ENCODE assay signal across 13 cellular contexts in genomic region chr3:152256829-152257228, GRCh38. TPM values are rescaled to one million over a fixed set of nuclear protein-coding genes. Genes with fewer than 3 reads are reported as not detected.
A peak's percentile ranks its signal among the peaks of the same experiment; 100 is the strongest.
DNase-seq lines count a peak whose midpoint lies in the region; ATAC-seq and TF ChIP-seq lines count a peak whose summit lies in the region.
"Had no signal": no experiment of that assay in that cellular context is flagged by ENCODE, and none has a peak within 500 bp of the region (broad histone marks: within the 10 kb centered on the region; RNA-seq: fewer than 3 reads in every experiment).

No MANE protein-coding gene starts in this region.

- peak overlapping the region; percentile 98 for H3K27ac Mint-ChIP-seq in activated T-cell treated with anti-CD3 and anti-CD28 coated beads, Interleukin-2, amount 50 U/mL, for 72 hours
- H3K27ac Mint-ChIP-seq in activated T-helper 1 cell treated with anti-CD3 and anti-CD28 coated beads, Interleukin-12 subunit alpha, Interleukin-12 subunit beta, Interleukin-2, Interleukin-4 antibody, amounts not matched to agents 30 ng/mL and 10 ng/mL and 1 ng/mL, durations not matched to agents 14 hours and 24 hours and 36 hours: peak overlapping the region; percentile 94

- no peak overlapping the region for H3K9ac ChIP-seq in mucosa of rectum (ENCODE audit: low read depth in 1 of 2, low read length in 2 of 2)

- peak overlapping the region; percentile 67 to 79 for H3K4me3 Mint-ChIP-seq in activated T-cell treated with anti-CD3 and anti-CD28 coated beads, Interleukin-2, amount 50 U/mL, for 72 hours
- peak overlapping the region; percentile 70 for H3K4me3 Mint-ChIP-seq in activated T-helper 1 cell treated with anti-CD3 and anti-CD28 coated beads, Interleukin-12 subunit alpha, Interleukin-12 subunit beta, Interleukin-2, Interleukin-4 antibody, amounts not matched to agents 30 ng/mL and 10 ng/mL and 1 ng/mL, durations not matched to agents 14 hours and 24 hours and 36 hours

- H3K27ac ChIP-seq in mucosa of rectum (ENCODE audit: low read depth in 2 of 2, low read length in 2 of 2): peak overlapping the region; percentile 16 to 49
- peak overlapping the region in 3 of 4 donors; percentile 0 to 62 (median 7) for H3K27ac ChIP-seq in upper lobe of left lung

- H3K27me3 ChIP-seq in mucosa of rectum (ENCODE audit: control insufficient read depth in 2 of 2, insufficient read depth in 2 of 2, low read length in 2 of 2) (no peaks in the 10 kb centered on the region), upper lobe of left lung (no peaks in the 10 kb centered on the region)

- TF ChIP-seq POLR2A in upper lobe of left lung (IDR thresholded peaks at IDR 0.05): no peak

- H3K27me3 Mint-ChIP-seq in activated T-cell treated with anti-CD3 and anti-CD28 coated beads, Interleukin-2, amount 50 U/mL, for 72 hours (ENCODE audit: low read depth): no peaks in the 10 kb centered on the region
- no peaks in the 10 kb centered on the region for H3K27me3 Mint-ChIP-seq in activated T-helper 1 cell treated with anti-CD3 and anti-CD28 coated beads, Interleukin-12 subunit alpha, Interleukin-12 subunit beta, Interleukin-2, Interleukin-4 antibody, amounts not matched to agents 30 ng/mL and 10 ng/mL and 1 ng/mL, durations not matched to agents 14 hours and 24 hours and 36 hours (ENCODE audit: insufficient read depth)

- WGBS in upper lobe of left lung, 2 donors: 78 to 95% methylated on average over 4 of the region's 4 CpGs

- no peaks in the 10 kb centered on the region for H3K9me3 ChIP-seq in mucosa of rectum (ENCODE audit: control insufficient read depth in 2 of 2, low read length in 2 of 2)
- no peaks in the 10 kb centered on the region for H3K9me3 ChIP-seq in upper lobe of left lung

- no peak for DNase-seq in activated T-cell treated with anti-CD3 and anti-CD28 coated beads, Interleukin-2, amount 50 U/mL, for 72 hours
- DNase-seq in activated T-cell treated with anti-CD3 and anti-CD28 coated beads for 4 hours (no peak), upper lobe of left lung (no peak), D341Med (ENCODE audit: low spot score) (no peak), cerebellum (ENCODE audit: low spot score) (no peak)
- DNase-seq in activated T-helper 1 cell treated with anti-CD3 and anti-CD28 coated beads, Interleukin-12 subunit alpha, Interleukin-12 subunit beta, Interleukin-2, Interleukin-4 antibody, amounts not matched to agents 30 ng/mL and 10 ng/mL and 1 ng/mL, durations not matched to agents 14 hours and 24 hours and 36 hours (ENCODE audit: low spot score): no peak
- no peak for DNase-seq in stimulated activated CD4-positive, alpha-beta T cell treated with anti-CD3 and anti-CD28 coated beads, Interleukin-12 subunit alpha, Interleukin-12 subunit beta, amount 100 ng/mL, for 4 hours
- DNase-seq: activated CD4-positive, CD25-positive, alpha-beta regulatory T cell; effector CD8-positive, alpha-beta T cell; kidney; NCI-H1930; NCI-H774 had no signal

- intact Hi-C loops in activated T-helper 1 cell treated with anti-CD3 and anti-CD28 coated beads, Interleukin-12 subunit alpha, Interleukin-12 subunit beta, Interleukin-2, Interleukin-4 antibody, amounts not matched to agents 30 ng/mL and 10 ng/mL and 1 ng/mL, durations not matched to agents 14 hours and 24 hours and 36 hours (cut with micrococcal nuclease): loop anchor here (1.0 to 10.0 kb wide), 3 partner anchors 59 to 1710 kb away; partner anchors contain the start of genes EIF2A and SERP1

- H3K4me1 Mint-ChIP-seq in activated T-cell treated with anti-CD3 and anti-CD28 coated beads, Interleukin-2, amount 50 U/mL, for 72 hours (ENCODE audit: low read depth): peaks cover 96% of the 10 kb centered on the region
- H3K4me1 Mint-ChIP-seq in activated T-helper 1 cell treated with anti-CD3 and anti-CD28 coated beads, Interleukin-12 subunit alpha, Interleukin-12 subunit beta, Interleukin-2, Interleukin-4 antibody, amounts not matched to agents 30 ng/mL and 10 ng/mL and 1 ng/mL, durations not matched to agents 14 hours and 24 hours and 36 hours (ENCODE audit: low read depth): peaks cover 97% of the 10 kb centered on the region

- no peak for TF ChIP-seq EP300 in upper lobe of left lung (IDR thresholded peaks at IDR 0.05)

- H3K4me3 ChIP-seq in mucosa of rectum (ENCODE audit: low read length in 2 of 2) (no peak overlapping the region), upper lobe of left lung (no peak overlapping the region)

- ATAC-seq in activated T-cell treated with anti-CD3 and anti-CD28 coated beads, Interleukin-2, amount 50 U/mL, for 72 hours (replicated peaks in 1 of 2): peak; percentile 39 to 47
- ATAC-seq in upper lobe of left lung (ENCODE audit: low FRiP score in 2 of 2): no peak

- TF ChIP-seq CTCF in upper lobe of left lung (IDR thresholded peaks at IDR 0.05): no peak

- H3K36me3 ChIP-seq in mucosa of rectum (ENCODE audit: control insufficient read depth in 2 of 2, insufficient read depth in 2 of 2, low read length in 2 of 2) (no peaks in the 10 kb centered on the region), upper lobe of left lung (no peaks in the 10 kb centered on the region)

- H3K4me1 ChIP-seq in mucosa of rectum (ENCODE audit: control insufficient read depth in 2 of 2, insufficient read depth in 2 of 2, low read length in 2 of 2): peaks cover 10 to 15% of the 10 kb centered on the region in 2 donors
- H3K4me1 ChIP-seq in upper lobe of left lung: peaks cover 5 to 22% (median 19%) of the 10 kb centered on the region in 4 donors

- H3K36me3 Mint-ChIP-seq in activated T-cell treated with anti-CD3 and anti-CD28 coated beads, Interleukin-2, amount 50 U/mL, for 72 hours (ENCODE audit: insufficient read depth in 2 of 2): no peaks in the 10 kb centered on the region
- H3K36me3 Mint-ChIP-seq in activated T-helper 1 cell treated with anti-CD3 and anti-CD28 coated beads, Interleukin-12 subunit alpha, Interleukin-12 subunit beta, Interleukin-2, Interleukin-4 antibody, amounts not matched to agents 30 ng/mL and 10 ng/mL and 1 ng/mL, durations not matched to agents 14 hours and 24 hours and 36 hours (ENCODE audit: low read depth): peaks cover 40% of the 10 kb centered on the region

- H3K9me3 Mint-ChIP-seq in activated T-cell treated with anti-CD3 and anti-CD28 coated beads, Interleukin-2, amount 50 U/mL, for 72 hours: peaks cover 0 to 3% of the 10 kb centered on the region in 2 donors
- peaks cover 12% of the 10 kb centered on the region for H3K9me3 Mint-ChIP-seq in activated T-helper 1 cell treated with anti-CD3 and anti-CD28 coated beads, Interleukin-12 subunit alpha, Interleukin-12 subunit beta, Interleukin-2, Interleukin-4 antibody, amounts not matched to agents 30 ng/mL and 10 ng/mL and 1 ng/mL, durations not matched to agents 14 hours and 24 hours and 36 hours

RNA-seq across cellular contexts. Expression of gene MBNL1, which starts 11.9 kb away (rescaled TPM):
- 100 to 1,000 TPM; 299 to 323 TPM for total RNA-seq in activated T-cell treated with anti-CD3 and anti-CD28 coated beads, Interleukin-2, amount 50 U/mL, for 72 hours
- total RNA-seq in activated T-helper 1 cell treated with anti-CD3 and anti-CD28 coated beads, Interleukin-12 subunit alpha, Interleukin-12 subunit beta, Interleukin-2, Interleukin-4 antibody, amounts not matched to agents 30 ng/mL and 10 ng/mL and 1 ng/mL, durations not matched to agents 14 hours and 24 hours and 36 hours: 295 and 308 TPM in 2 replicates
- total RNA-seq in upper lobe of left lung (100 to 1,000 TPM; 231 to 506 (median 357) TPM), cerebellum (69.0 TPM)

Comparison
In these comparisons a context has a peak if more than half of its experiments do, and no peak if none do; other contexts are left out.
1. ATAC-seq: peak in activated T-cell treated with anti-CD3 and anti-CD28 coated beads, Interleukin-2, amount 50 U/mL, for 72 hours (2 of 2); none in upper lobe of left lung (0 of 2).